Comparison of ENCODE assay signal across 2 cellular contexts in genomic region chr14:94938016-94938415, GRCh38.
TF ChIP-seq lines count a peak whose summit lies in the region.

No MANE protein-coding gene starts in this region.

TF ChIP-seq in HepG2, 621 proteins besides CTCF, POLR2A, EP300 and RAD21 (continues in another document):
- 0 out of 2 replicates have a peak, but pooled peaks have one; percentile 33 for TF ChIP-seq TRIM22 (IDR thresholded peaks at IDR 0.05)
- TF ChIP-seq, protein P1, sequence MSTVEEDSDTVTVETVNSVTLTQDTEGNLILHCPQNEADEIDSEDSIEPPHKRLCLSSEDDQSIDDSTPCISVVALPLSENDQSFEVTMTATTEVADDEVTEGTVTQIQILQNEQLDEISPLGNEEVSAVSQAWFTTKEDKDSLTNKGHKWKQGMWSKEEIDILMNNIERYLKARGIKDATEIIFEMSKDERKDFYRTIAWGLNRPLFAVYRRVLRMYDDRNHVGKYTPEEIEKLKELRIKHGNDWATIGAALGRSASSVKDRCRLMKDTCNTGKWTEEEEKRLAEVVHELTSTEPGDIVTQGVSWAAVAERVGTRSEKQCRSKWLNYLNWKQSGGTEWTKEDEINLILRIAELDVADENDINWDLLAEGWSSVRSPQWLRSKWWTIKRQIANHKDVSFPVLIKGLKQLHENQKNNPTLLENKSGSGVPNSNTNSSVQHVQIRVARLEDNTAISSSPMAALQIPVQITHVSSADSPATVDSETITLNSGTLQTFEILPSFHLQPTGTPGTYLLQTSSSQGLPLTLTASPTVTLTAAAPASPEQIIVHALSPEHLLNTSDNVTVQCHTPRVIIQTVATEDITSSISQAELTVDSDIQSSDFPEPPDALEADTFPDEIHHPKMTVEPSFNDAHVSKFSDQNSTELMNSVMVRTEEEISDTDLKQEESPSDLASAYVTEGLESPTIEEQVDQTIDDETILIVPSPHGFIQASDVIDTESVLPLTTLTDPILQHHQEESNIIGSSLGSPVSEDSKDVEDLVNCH (CRISPR knock-in tag; IDR thresholded peaks at IDR 0.05) = no peak
- TF ChIP-seq, protein P2, sequence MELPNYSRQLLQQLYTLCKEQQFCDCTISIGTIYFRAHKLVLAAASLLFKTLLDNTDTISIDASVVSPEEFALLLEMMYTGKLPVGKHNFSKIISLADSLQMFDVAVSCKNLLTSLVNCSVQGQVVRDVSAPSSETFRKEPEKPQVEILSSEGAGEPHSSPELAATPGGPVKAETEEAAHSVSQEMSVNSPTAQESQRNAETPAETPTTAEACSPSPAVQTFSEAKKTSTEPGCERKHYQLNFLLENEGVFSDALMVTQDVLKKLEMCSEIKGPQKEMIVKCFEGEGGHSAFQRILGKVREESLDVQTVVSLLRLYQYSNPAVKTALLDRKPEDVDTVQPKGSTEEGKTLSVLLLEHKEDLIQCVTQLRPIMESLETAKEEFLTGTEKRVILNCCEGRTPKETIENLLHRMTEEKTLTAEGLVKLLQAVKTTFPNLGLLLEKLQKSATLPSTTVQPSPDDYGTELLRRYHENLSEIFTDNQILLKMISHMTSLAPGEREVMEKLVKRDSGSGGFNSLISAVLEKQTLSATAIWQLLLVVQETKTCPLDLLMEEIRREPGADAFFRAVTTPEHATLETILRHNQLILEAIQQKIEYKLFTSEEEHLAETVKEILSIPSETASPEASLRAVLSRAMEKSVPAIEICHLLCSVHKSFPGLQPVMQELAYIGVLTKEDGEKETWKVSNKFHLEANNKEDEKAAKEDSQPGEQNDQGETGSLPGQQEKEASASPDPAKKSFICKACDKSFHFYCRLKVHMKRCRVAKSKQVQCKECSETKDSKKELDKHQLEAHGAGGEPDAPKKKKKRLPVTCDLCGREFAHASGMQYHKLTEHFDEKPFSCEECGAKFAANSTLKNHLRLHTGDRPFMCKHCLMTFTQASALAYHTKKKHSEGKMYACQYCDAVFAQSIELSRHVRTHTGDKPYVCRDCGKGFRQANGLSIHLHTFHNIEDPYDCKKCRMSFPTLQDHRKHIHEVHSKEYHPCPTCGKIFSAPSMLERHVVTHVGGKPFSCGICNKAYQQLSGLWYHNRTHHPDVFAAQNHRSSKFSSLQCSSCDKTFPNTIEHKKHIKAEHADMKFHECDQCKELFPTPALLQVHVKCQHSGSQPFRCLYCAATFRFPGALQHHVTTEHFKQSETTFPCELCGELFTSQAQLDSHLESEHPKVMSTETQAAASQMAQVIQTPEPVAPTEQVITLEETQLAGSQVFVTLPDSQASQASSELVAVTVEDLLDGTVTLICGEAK (IDR thresholded peaks at IDR 0.05) = 0 out of 2 replicates have a peak, but pooled peaks have one; percentile 3
- TF ChIP-seq, protein P2 (CRISPR knock-in tag; IDR thresholded peaks at IDR 0.05) = no peak
- no peak for TF ChIP-seq ZNF256 (CRISPR knock-in tag; conservative IDR thresholded peaks at IDR 0.05)
- peak; percentile 56 for TF ChIP-seq MNT (IDR thresholded peaks at IDR 0.05)

TF ChIP-seq in IMR-90, 13 proteins besides CTCF, POLR2A, EP300 and RAD21:
- no peak for TF ChIP-seq NFE2L2 (IDR thresholded peaks at IDR 0.05; ENCODE audit: low read depth, low read length)
- no peak for TF ChIP-seq SMC3 (IDR thresholded peaks at IDR 0.05; ENCODE audit: low read depth, low read length)
- TF ChIP-seq BHLHE40 (IDR thresholded peaks at IDR 0.05; ENCODE audit: low read depth, low read length) = no peak
- TF ChIP-seq CEBPB (IDR thresholded peaks at IDR 0.05; ENCODE audit: low read depth, low read length) = no peak
- TF ChIP-seq RFX5 (IDR thresholded peaks at IDR 0.05; ENCODE audit: low read depth, low read length) = no peak
- no peak for TF ChIP-seq ELK1 (IDR thresholded peaks at IDR 0.05; ENCODE audit: borderline replicate concordance, low read depth, low read length)
- TF ChIP-seq MAZ (IDR thresholded peaks at IDR 0.05; ENCODE audit: borderline replicate concordance, low read depth, low read length) = no peak
- TF ChIP-seq FOS (IDR thresholded peaks at IDR 0.05; ENCODE audit: low read depth, low read length) = no peak
- TF ChIP-seq RCOR1 (IDR thresholded peaks at IDR 0.05; ENCODE audit: insufficient replicate concordance, low read length) = no peak
- no peak for TF ChIP-seq CHD1 (IDR thresholded peaks at IDR 0.05; ENCODE audit: low read depth, low read length)
